17 cellular contexts compared by ENCODE assay signal in genomic region chr14:73780896-73781295, GRCh38.
"Had no signal": no experiment of that assay in that cellular context is flagged by ENCODE, and none has a peak within 500 bp of the region (broad histone marks: within the 10 kb centered on the region; RNA-seq: fewer than 3 reads in every experiment).

No MANE protein-coding gene starts in this region.

- H3K9me3 ChIP-seq: breast epithelium, ovary, spleen, tibial artery, vagina had no signal

- H3K9me3 Mint-ChIP-seq: activated CD4-positive, alpha-beta memory T cell treated with anti-CD3 and anti-CD28 coated beads, Interleukin-2, amount 10 ng/mL, durations not matched to agents 7 days and 5 days; activated T-cell treated with anti-CD3 and anti-CD28 coated beads, Interleukin-2, amount 50 U/mL, for 4 hours; neural progenitor cell had no signal

- H3K27ac Mint-ChIP-seq: activated CD4-positive, alpha-beta memory T cell treated with anti-CD3 and anti-CD28 coated beads, Interleukin-2, amount 10 ng/mL, durations not matched to agents 7 days and 5 days; neural progenitor cell had no signal

- H3K27me3 ChIP-seq: breast epithelium, ovary, spleen, tibial artery, vagina had no signal

- H3K27ac ChIP-seq: neural progenitor cell, ovary, vagina, WERI-Rb-1 had no signal

- H3K4me3 ChIP-seq: breast epithelium, neural progenitor cell, ovary, spleen, tibial artery, vagina had no signal

- ATAC-seq: activated T-cell treated with anti-CD3 and anti-CD28 coated beads, Interleukin-2, amount 50 U/mL, for 4 hours; sciatic nerve had no signal

- DNase-seq: activated CD4-positive, alpha-beta memory T cell treated with anti-CD3 and anti-CD28 coated beads, Interleukin-2, amount 10 ng/mL, durations not matched to agents 7 days and 5 days; activated gamma-delta T cell; activated T-cell treated with anti-CD3 and anti-CD28 coated beads, Interleukin-2, amount 50 U/mL, for 4 hours; cerebellar nuclear complex; effector memory CD4-positive, alpha-beta T cell; foreskin melanocyte; head of caudate nucleus; mesendoderm; ovary; T-helper 1 cell; tibial artery; WERI-Rb-1 had no signal

- H3K36me3 ChIP-seq: breast epithelium, neural progenitor cell, ovary, tibial artery, vagina, WERI-Rb-1 had no signal

- H3K4me3 Mint-ChIP-seq: activated CD4-positive, alpha-beta memory T cell treated with anti-CD3 and anti-CD28 coated beads, Interleukin-2, amount 10 ng/mL, durations not matched to agents 7 days and 5 days; activated T-cell treated with anti-CD3 and anti-CD28 coated beads, Interleukin-2, amount 50 U/mL, for 4 hours; neural progenitor cell had no signal

- H3K27me3 Mint-ChIP-seq: activated CD4-positive, alpha-beta memory T cell treated with anti-CD3 and anti-CD28 coated beads, Interleukin-2, amount 10 ng/mL, durations not matched to agents 7 days and 5 days had no signal
